ENCODE assay signal across 9 cellular contexts in the genomic region with DNA sequence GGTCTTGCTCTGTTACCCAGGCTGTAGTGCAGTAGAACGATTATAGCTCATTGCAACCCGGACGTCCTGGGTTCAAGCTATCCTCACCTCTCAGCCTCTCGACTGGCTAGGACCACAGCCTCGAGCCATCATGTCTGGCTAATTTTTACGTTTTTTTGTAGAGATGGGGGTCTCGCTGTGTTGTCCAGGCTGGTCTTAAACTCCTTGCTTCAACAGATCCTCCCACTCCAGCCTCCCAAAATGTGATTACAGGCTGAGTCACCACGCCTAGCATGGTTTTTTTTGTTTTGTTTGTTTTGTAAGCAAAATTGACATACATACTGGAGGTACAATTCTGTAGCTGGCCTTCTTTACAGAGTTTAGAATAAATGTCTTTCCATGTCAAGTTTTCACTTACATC. TPM values are rescaled to one million over a fixed set of nuclear protein-coding genes. Genes with fewer than 3 reads are reported as not detected.
DNase-seq lines count a peak whose midpoint lies in the region; ATAC-seq, FAIRE-seq and TF ChIP-seq lines count a peak whose summit lies in the region.
"Had no signal": no experiment of that assay in that cellular context is flagged by ENCODE, and none has a peak within 500 bp of the region (broad histone marks: within the 10 kb centered on the region; RNA-seq: fewer than 3 reads in every experiment).

No MANE protein-coding gene starts in this region.

- H3K27ac ChIP-seq in OCI-LY1 (ENCODE audit: low read depth, low read length, poor library complexity, severe bottlenecking): no peak overlapping the region
- no peak overlapping the region for H3K27ac ChIP-seq in endodermal cell (ENCODE audit: low read depth, low read length)
- H3K27ac ChIP-seq in testis: no peak overlapping the region

- H3K79me2 ChIP-seq in OCI-LY1 (ENCODE audit: insufficient read depth, low read length): peaks cover 6% of the 10 kb centered on the region

- H3K4me3 Mint-ChIP-seq in endodermal cell (peak overlapping the region; percentile 93), osteocyte (ENCODE audit: unreplicated experiment) (peak overlapping the region; percentile 99)

- FAIRE-seq in RCC 7860 (lab: Jason Lieb, UNC): no peak

- no peak for TF ChIP-seq POLR2A in testis (IDR thresholded peaks at IDR 0.05)

- WGBS in endodermal cell (ENCODE audit: insufficient coverage in 1 of 2, insufficient read length in 1 of 2), 2 experiments: 91 to 92% methylated on average over 7 to 8 of the region's 8 CpGs
- 52 to 71% methylated on average over 8 of the region's 8 CpGs for WGBS in testis, 2 donors

- no peaks in the 10 kb centered on the region for H3F3A ChIP-seq in OCI-LY1 (ENCODE audit: insufficient read depth, low read length)

- no peak for ATAC-seq in GM18861 (IDR thresholded peaks at IDR 0.05; ENCODE audit: unreplicated experiment)
- no peak for ATAC-seq in HG03045 (IDR thresholded peaks at IDR 0.05; ENCODE audit: unreplicated experiment)

- no peaks in the 10 kb centered on the region for H3K9me2 ChIP-seq in OCI-LY1 (ENCODE audit: low read depth, low read length)

- H3K4me1 Mint-ChIP-seq in endodermal cell: peaks cover 11% of the 10 kb centered on the region
- peaks cover 24% of the 10 kb centered on the region for H3K4me1 Mint-ChIP-seq in osteocyte (ENCODE audit: unreplicated experiment)

- no peaks in the 10 kb centered on the region for H4K20me1 ChIP-seq in OCI-LY1 (ENCODE audit: insufficient read depth, low read length)

- H3K27me3 ChIP-seq in GM06990 (replicated peaks; ENCODE audit: control insufficient read depth, insufficient read depth, low read length): no peaks in the 10 kb centered on the region
- H3K27me3 ChIP-seq in OCI-LY1 (ENCODE audit: insufficient read depth, low read length): no peaks in the 10 kb centered on the region
- H3K27me3 ChIP-seq in endodermal cell (ENCODE audit: control insufficient read depth, insufficient read depth, low read length, poor library complexity, severe bottlenecking): no peaks in the 10 kb centered on the region
- no peaks in the 10 kb centered on the region for H3K27me3 ChIP-seq in testis

- TF ChIP-seq CTCF in GM06990 (IDR thresholded peaks at IDR 0.05; ENCODE audit: insufficient read depth, low read length, poor library complexity, severe bottlenecking): no peak
- no peak for TF ChIP-seq CTCF in OCI-LY1 (IDR thresholded peaks at IDR 0.05; ENCODE audit: low read length)
- no peak for TF ChIP-seq CTCF in endodermal cell (conservative IDR thresholded peaks at IDR 0.05)
- TF ChIP-seq CTCF in osteocyte (IDR thresholded peaks at IDR 0.05): no peak
- TF ChIP-seq CTCF in testis (IDR thresholded peaks at IDR 0.05): no peak

- peak overlapping the region; percentile 99 for H3K4me3 ChIP-seq in GM06990 (replicated peaks; ENCODE audit: low read depth, low read length)
- peak overlapping the region; percentile 79 for H3K4me3 ChIP-seq in OCI-LY1 (ENCODE audit: low read depth, low read length, poor library complexity, severe bottlenecking)
- H3K4me3 ChIP-seq in endodermal cell (ENCODE audit: low read length): peak overlapping the region; percentile 99
- peak overlapping the region in 1 of 2 donors; percentile 90 for H3K4me3 ChIP-seq in testis

- no peaks in the 10 kb centered on the region for H3K9me3 Mint-ChIP-seq in endodermal cell
- no peaks in the 10 kb centered on the region for H3K9me3 Mint-ChIP-seq in osteocyte (ENCODE audit: unreplicated experiment)

- intact Hi-C loops in testis (cut with DNase I; ENCODE audit: low total_unique reads): loop anchor here (10.0 kb wide), 1 partner anchor 64 kb away; no protein-coding TSS in a partner anchor

- DNase-seq in GM06990 (ENCODE audit: extremely low read depth, insufficient read length) (no peak), endodermal cell (no peak), osteocyte (ENCODE audit: extremely low spot score, unreplicated experiment) (no peak), testis (no peak), RCC 7860 (ENCODE audit: low spot score) (no peak)
- DNase-seq: NK-92 treated with Interleukin-12 subunit alpha and Interleukin-12 subunit beta, amount 100 ng/mL, for 24 hours had no signal

- H3K4me2 ChIP-seq in OCI-LY1 (ENCODE audit: low read length): peak overlapping the region; percentile 92

- peaks cover 2% of the 10 kb centered on the region for H3K36me3 ChIP-seq in GM06990 (ENCODE audit: control insufficient read depth, insufficient read depth, low read length)
- peaks cover 18% of the 10 kb centered on the region; the same call in 1 of the 2 replicates for H3K36me3 ChIP-seq in OCI-LY1 (ENCODE audit: insufficient read depth, low read length)
- peaks cover 18% of the 10 kb centered on the region for H3K36me3 ChIP-seq in endodermal cell (ENCODE audit: control insufficient read depth, insufficient read depth, low read length)
- no peaks in the 10 kb centered on the region for H3K36me3 ChIP-seq in testis (ENCODE audit: low read depth, missing control alignments)

- peak overlapping the region; percentile 86 for H3K9ac ChIP-seq in OCI-LY1 (ENCODE audit: low read length)
- H3K9ac ChIP-seq in endodermal cell (ENCODE audit: extremely low read depth, low read length, poor library complexity, severe bottlenecking): no peak overlapping the region

- H3K27ac Mint-ChIP-seq in endodermal cell (no peak overlapping the region), osteocyte (ENCODE audit: unreplicated experiment) (peak overlapping the region; percentile 99)

- peaks cover 31% of the 10 kb centered on the region for H3K4me1 ChIP-seq in OCI-LY1 (ENCODE audit: insufficient read depth, low read length, severe bottlenecking)
- peaks cover 4% of the 10 kb centered on the region for H3K4me1 ChIP-seq in endodermal cell (ENCODE audit: control insufficient read depth, insufficient read depth, low read length)
- H3K4me1 ChIP-seq in testis: peaks cover 24% of the 10 kb centered on the region

- H2AFZ ChIP-seq in OCI-LY1 (ENCODE audit: low read length): peak overlapping the region; percentile 86; the same call in 1 of the 2 replicates

- H3K9me3 ChIP-seq in OCI-LY1 (ENCODE audit: low read length): no peaks in the 10 kb centered on the region
- H3K9me3 ChIP-seq in endodermal cell (ENCODE audit: control insufficient read depth, low read length): no peaks in the 10 kb centered on the region
- H3K9me3 ChIP-seq in testis: no peaks in the 10 kb centered on the region

- H3K27me3 Mint-ChIP-seq in endodermal cell (ENCODE audit: insufficient read depth) (no peaks in the 10 kb centered on the region), osteocyte (ENCODE audit: unreplicated experiment) (no peaks in the 10 kb centered on the region)

- H3K36me3 Mint-ChIP-seq in endodermal cell (ENCODE audit: low read depth): peaks cover 11% of the 10 kb centered on the region
- peaks cover 10% of the 10 kb centered on the region for H3K36me3 Mint-ChIP-seq in osteocyte (ENCODE audit: unreplicated experiment)

RNA-seq across cellular contexts. Expression of a gene that starts 1.0 kb away (rescaled TPM):
- total RNA-seq in endodermal cell (100 to 1,000 TPM; 104 to 132 TPM), osteocyte (125 and 127 TPM in 2 replicates), testis (10 to 100 TPM; 75.4 to 88.8 TPM)
- 157 TPM for polyA plus RNA-seq in endodermal cell (2013, experiment 1 of 2)
- polyA plus RNA-seq in endodermal cell (2013, experiment 2 of 2): 145 TPM
- 179 TPM for polyA plus RNA-seq in testis (ENCODE audit: insufficient read depth, low read depth, low replicate concordance)

RNA-seq across cellular contexts. Expression of a gene that starts 17.7 kb away (rescaled TPM):
- total RNA-seq in endodermal cell (under 1 TPM; 0.55 to 0.86 TPM), osteocyte (25.8 and 26.3 TPM in 2 replicates), testis (1 to 10 TPM; 5.8 to 8.2 TPM)
- 2.4 TPM for polyA plus RNA-seq in endodermal cell (2013, experiment 1 of 2)
- polyA plus RNA-seq in endodermal cell (2013, experiment 2 of 2): 2.5 TPM
- polyA plus RNA-seq in testis (ENCODE audit: insufficient read depth, low read depth, low replicate concordance): 17.4 TPM

RNA-seq across cellular contexts. Expression of a gene that starts 42.5 kb away (rescaled TPM):
- total RNA-seq in endodermal cell: under 1 TPM in 1 of 2 donors, not detected in 1; 0.20 TPM
- not detected for polyA plus RNA-seq in endodermal cell (2013, experiment 1 of 2)
- not detected for polyA plus RNA-seq in endodermal cell (2013, experiment 2 of 2)
- total RNA-seq in osteocyte: not detected in 2 replicates
- 10 to 100 TPM; 50.4 to 70.6 TPM for total RNA-seq in testis
- polyA plus RNA-seq in testis (ENCODE audit: insufficient read depth, low read depth, low replicate concordance): 85.5 TPM

Comparison
In these comparisons a context has a peak if more than half of its experiments do, and no peak if none do; other contexts are left out.
1. RNA of a gene that starts 42.5 kb away (total RNA-seq): 50.4 to 70.6 TPM in testis; 0.20 TPM in endodermal cell and not detected in osteocyte; every median in the first group is over 10 times any median in the second.